1 cellular context compared by ENCODE assay signal in genomic region chr6:7134999-7135735, GRCh38.
TF ChIP-seq lines count a peak whose summit lies in the region.

No MANE protein-coding gene starts in this region.

TF ChIP-seq in HepG2, 621 proteins besides CTCF, POLR2A, EP300 and RAD21 (continued from another document):
- no peak for TF ChIP-seq ATF7-NPFF (CRISPR knock-in tag; IDR thresholded peaks at IDR 0.05; ENCODE audit: low read depth)
- TF ChIP-seq ZBTB2 (CRISPR knock-in tag; IDR thresholded peaks at IDR 0.05; ENCODE audit: low read depth): no peak
- no peak for TF ChIP-seq ARID2 (CRISPR knock-in tag; IDR thresholded peaks at IDR 0.05; ENCODE audit: borderline replicate concordance)
- TF ChIP-seq ZFP37 (CRISPR knock-in tag; IDR thresholded peaks at IDR 0.05; ENCODE audit: borderline replicate concordance): no peak
- no peak for TF ChIP-seq ZNF784 (CRISPR knock-in tag; IDR thresholded peaks at IDR 0.05; ENCODE audit: borderline replicate concordance)
- peak; percentile 37; the same call in 1 of the 2 replicates for TF ChIP-seq RCOR2 (CRISPR knock-in tag; IDR thresholded peaks at IDR 0.05)
- TF ChIP-seq ZMAT3 (CRISPR knock-in tag; conservative IDR thresholded peaks at IDR 0.05): no peak
- no peak for TF ChIP-seq ZNF382 (CRISPR knock-in tag; IDR thresholded peaks at IDR 0.05; ENCODE audit: borderline replicate concordance)
- no peak for TF ChIP-seq STAT6 (CRISPR knock-in tag; IDR thresholded peaks at IDR 0.05; ENCODE audit: borderline replicate concordance)
- no peak for TF ChIP-seq FOSL2 (CRISPR knock-in tag; IDR thresholded peaks at IDR 0.05)
- TF ChIP-seq ZNF350 (CRISPR knock-in tag; IDR thresholded peaks at IDR 0.05; ENCODE audit: borderline replicate concordance, low read depth): no peak
- TF ChIP-seq ZNF10 (CRISPR knock-in tag; IDR thresholded peaks at IDR 0.05; ENCODE audit: borderline replicate concordance, low read depth): no peak
- no peak for TF ChIP-seq ZFP90 (CRISPR knock-in tag; IDR thresholded peaks at IDR 0.05; ENCODE audit: borderline replicate concordance)
- TF ChIP-seq ZNF282 (IDR thresholded peaks at IDR 0.05; ENCODE audit: partially characterized antibody): no peak
- no peak for TF ChIP-seq MIER2 (CRISPR knock-in tag; IDR thresholded peaks at IDR 0.05)
- TF ChIP-seq ZBTB8A (CRISPR knock-in tag; IDR thresholded peaks at IDR 0.05; ENCODE audit: borderline replicate concordance, low read depth): no peak
- TF ChIP-seq NONO (IDR thresholded peaks at IDR 0.05): no peak
- no peak for TF ChIP-seq NONO (CRISPR knock-in tag; conservative IDR thresholded peaks at IDR 0.05)
- TF ChIP-seq ZBTB43 (CRISPR knock-in tag; conservative IDR thresholded peaks at IDR 0.05): no peak
- TF ChIP-seq SAFB2 (CRISPR knock-in tag; IDR thresholded peaks at IDR 0.05; ENCODE audit: borderline replicate concordance, low read depth): no peak
- 0 out of 2 replicates have a peak, but pooled peaks have one; percentile 10 for TF ChIP-seq POLR2AphosphoS5 (IDR thresholded peaks at IDR 0.05; ENCODE audit: low read depth, low read length)
- no peak for TF ChIP-seq KLF6 (CRISPR knock-in tag; IDR thresholded peaks at IDR 0.05)
- peak; percentile 50; the same call in 1 of the 2 replicates for TF ChIP-seq CHD4 (IDR thresholded peaks at IDR 0.05; ENCODE audit: borderline replicate concordance, low read length)
- no peak for TF ChIP-seq FLYWCH1 (CRISPR knock-in tag; IDR thresholded peaks at IDR 0.05)
- no peak for TF ChIP-seq MYPOP (CRISPR knock-in tag; IDR thresholded peaks at IDR 0.05)
- TF ChIP-seq HINFP (CRISPR knock-in tag; IDR thresholded peaks at IDR 0.05; ENCODE audit: low read depth): no peak
- TF ChIP-seq HMG20B (CRISPR knock-in tag; conservative IDR thresholded peaks at IDR 0.05): no peak
- no peak for TF ChIP-seq SP1 (IDR thresholded peaks at IDR 0.05)
- no peak for TF ChIP-seq SP1 (CRISPR knock-in tag; IDR thresholded peaks at IDR 0.05)
- TF ChIP-seq SRSF4 (IDR thresholded peaks at IDR 0.05; ENCODE audit: low read depth, low read length, poor library complexity, severe bottlenecking): no peak
- TF ChIP-seq ZNF20 (CRISPR knock-in tag; IDR thresholded peaks at IDR 0.05): no peak
- no peak for TF ChIP-seq IKZF1 (IDR thresholded peaks at IDR 0.05)
- TF ChIP-seq CENPX (CRISPR knock-in tag; IDR thresholded peaks at IDR 0.05): no peak
- TF ChIP-seq KDM1A (CRISPR knock-in tag; IDR thresholded peaks at IDR 0.05): peak; percentile 56; the same call in 1 of the 2 replicates
- no peak for TF ChIP-seq ZNF780A (CRISPR knock-in tag; IDR thresholded peaks at IDR 0.05)
- no peak for TF ChIP-seq ZBTB1 (CRISPR knock-in tag; IDR thresholded peaks at IDR 0.05; ENCODE audit: borderline replicate concordance)
- no peak for TF ChIP-seq ZNF556 (CRISPR knock-in tag; IDR thresholded peaks at IDR 0.05; ENCODE audit: borderline replicate concordance)
- TF ChIP-seq NKX3-1 (CRISPR knock-in tag; IDR thresholded peaks at IDR 0.05): no peak
- TF ChIP-seq ZMYM3 (CRISPR knock-in tag; IDR thresholded peaks at IDR 0.05): peak; percentile 33; the same call in 1 of the 2 replicates
- TF ChIP-seq ZNF362 (CRISPR knock-in tag; IDR thresholded peaks at IDR 0.05; ENCODE audit: borderline replicate concordance): no peak
- TF ChIP-seq ZNF317 (CRISPR knock-in tag; IDR thresholded peaks at IDR 0.05): no peak
- TF ChIP-seq MZF1 (CRISPR knock-in tag; IDR thresholded peaks at IDR 0.05; ENCODE audit: borderline replicate concordance): no peak
- peak; percentile 94 for TF ChIP-seq ZNF629 (CRISPR knock-in tag; conservative IDR thresholded peaks at IDR 0.05)
- TF ChIP-seq STAT5B (CRISPR knock-in tag; IDR thresholded peaks at IDR 0.05): no peak
- TF ChIP-seq FOXA3 (CRISPR knock-in tag; IDR thresholded peaks at IDR 0.05): no peak
- 0 out of 2 replicates have a peak, but pooled peaks have one; percentile 24 for TF ChIP-seq ZNF749 (CRISPR knock-in tag; IDR thresholded peaks at IDR 0.05; ENCODE audit: borderline replicate concordance)
- TF ChIP-seq ZNF577 (CRISPR knock-in tag; IDR thresholded peaks at IDR 0.05; ENCODE audit: borderline replicate concordance, low read depth): no peak
- no peak for TF ChIP-seq TFE3 (CRISPR knock-in tag; IDR thresholded peaks at IDR 0.05)
- TF ChIP-seq NR0B2 (CRISPR knock-in tag; IDR thresholded peaks at IDR 0.05): no peak
- TF ChIP-seq REL (CRISPR knock-in tag; conservative IDR thresholded peaks at IDR 0.05): no peak
- TF ChIP-seq SIN3B (IDR thresholded peaks at IDR 0.05; ENCODE audit: low read length): no peak
- TF ChIP-seq CBX5 (CRISPR knock-in tag; IDR thresholded peaks at IDR 0.05; ENCODE audit: borderline replicate concordance): no peak
- TF ChIP-seq SMARCE1 (IDR thresholded peaks at IDR 0.05; ENCODE audit: borderline replicate concordance): no peak
- no peak for TF ChIP-seq NFKB2 (CRISPR knock-in tag; IDR thresholded peaks at IDR 0.05; ENCODE audit: borderline replicate concordance)
- no peak for TF ChIP-seq ZUFSP (CRISPR knock-in tag; IDR thresholded peaks at IDR 0.05; ENCODE audit: borderline replicate concordance)
- no peak for TF ChIP-seq JUN (CRISPR knock-in tag; IDR thresholded peaks at IDR 0.05)
TF ChIP-seq in HepG2: peak in this region for 7.
